Comparison of ENCODE assay signal across 17 cellular contexts in the genomic region with DNA sequence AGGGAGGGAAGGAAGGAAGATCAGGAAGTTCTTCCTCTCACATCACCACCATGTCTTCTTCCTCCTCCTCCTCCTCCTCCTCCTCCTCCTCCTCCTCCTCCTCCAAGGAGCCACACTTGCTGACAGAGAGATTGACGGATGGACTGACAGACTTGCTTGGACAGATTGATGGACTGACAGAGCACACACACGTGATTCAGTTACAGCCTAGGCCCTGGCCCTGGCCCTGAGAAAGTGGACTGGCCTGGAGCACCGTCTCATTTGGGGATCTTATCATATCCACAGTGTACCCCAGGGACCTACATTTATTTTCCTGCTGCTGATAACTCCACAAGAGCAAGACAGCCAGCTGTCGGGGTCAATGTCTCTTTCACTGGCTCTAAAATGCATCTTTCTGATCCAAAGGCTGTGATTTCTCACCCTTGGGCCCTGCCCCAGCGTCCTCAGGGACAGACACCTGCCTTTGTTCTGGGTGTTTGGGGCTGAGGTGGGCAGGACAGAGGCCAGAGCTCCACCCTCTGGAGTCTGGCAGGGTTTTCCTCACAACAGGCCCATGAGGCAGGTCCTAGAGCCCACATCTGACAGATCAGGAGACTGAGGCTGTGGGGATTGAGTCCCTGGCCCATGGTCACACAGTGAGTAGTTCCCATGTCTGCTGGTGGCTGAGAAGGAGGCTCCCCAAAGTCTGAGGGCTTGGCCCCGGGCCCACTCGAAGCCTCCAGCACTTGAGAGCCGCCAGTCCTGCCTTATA. TPM values are rescaled to one million over a fixed set of nuclear protein-coding genes. Genes with fewer than 3 reads are reported as not detected.
DNase-seq lines count a peak whose midpoint lies in the region; ATAC-seq, FAIRE-seq and TF ChIP-seq lines count a peak whose summit lies in the region.
"Had no signal": no experiment of that assay in that cellular context is flagged by ENCODE, and none has a peak within 500 bp of the region (broad histone marks: within the 10 kb centered on the region; RNA-seq: fewer than 3 reads in every experiment).

No MANE protein-coding gene starts in this region.

- peaks cover 7 to 10% of the 10 kb centered on the region in 2 donors for H3K36me3 Mint-ChIP-seq in CD14-positive monocyte
- H3K36me3 Mint-ChIP-seq: T-cell had no signal

- H3K4me1 Mint-ChIP-seq in CD14-positive monocyte = peaks cover 38% of the 10 kb centered on the region

- no peak for TF ChIP-seq POLR2A in esophagus squamous epithelium (IDR thresholded peaks at IDR 0.05)
- no peak for TF ChIP-seq POLR2A in ovary (IDR thresholded peaks at IDR 0.05)

- DNase-seq in CD14-positive monocyte (ENCODE audit: low spot score) = no peak
- DNase-seq in HTR-8/SVneo (ENCODE audit: insufficient read length, low spot score) = no peak
- DNase-seq in esophagus squamous epithelium (lab: John Stamatoyannopoulos, UW) = no peak
- DNase-seq in ovary = no peak
- no peak for DNase-seq in urothelium cell line (ENCODE audit: low spot score)
- no peak for DNase-seq in NCI-H2196 (lab: John Stamatoyannopoulos, UW; ENCODE audit: unreplicated experiment)
- DNase-seq in NCI-H526 (lab: John Stamatoyannopoulos, UW) = no peak
- DNase-seq: activated CD4-positive, alpha-beta T cell treated with anti-CD3 and anti-CD28 coated beads, Interleukin-2, amount 50 U/mL, for 4 hours; activated naive CD4-positive, alpha-beta T cell treated with anti-CD3 and anti-CD28 coated beads, Interleukin-2, amount 50 U/mL, for 16 hours; COR-L47; cortex of kidney; NCI-H1930; nucleus accumbens; T-cell had no signal

- H3K27me3 ChIP-seq in esophagus squamous epithelium = no peaks in the 10 kb centered on the region
- no peaks in the 10 kb centered on the region for H3K27me3 ChIP-seq in ovary

- no peak overlapping the region for H3K4me3 ChIP-seq in esophagus squamous epithelium
- no peak overlapping the region for H3K4me3 ChIP-seq in ovary

- TF ChIP-seq EP300 in ovary (IDR thresholded peaks at IDR 0.05) = no peak

- H3K9me3 ChIP-seq in esophagus squamous epithelium = no peaks in the 10 kb centered on the region
- H3K9me3 ChIP-seq in ovary = no peaks in the 10 kb centered on the region

- intact Hi-C loops in CD14-positive monocyte (cut with micrococcal nuclease) (loop anchor here (5.0 to 10.0 kb wide), 2 partner anchors 44 to 54 kb away; partner anchors contain the start of gene ATP2A3 (in 1 of the 2)), esophagus squamous epithelium (cut with DNase I) (no loop called here), ovary (cut with DNase I) (loop anchor here in 2 of 4 donors (10.0 kb wide), 2 partner anchors 54 to 86 kb away; no protein-coding TSS in a partner anchor)

- WGBS in esophagus squamous epithelium, 2 donors = 47 to 52% methylated on average over 4 of the region's 8 CpGs
- 69 to 73% (median 73%) methylated on average over 8 of the region's 8 CpGs for WGBS in ovary, 3 donors

- no peaks in the 10 kb centered on the region for H3K36me3 ChIP-seq in esophagus squamous epithelium
- no peaks in the 10 kb centered on the region for H3K36me3 ChIP-seq in ovary

- H3K4me1 ChIP-seq in esophagus squamous epithelium (peaks cover 13 to 68% (median 22%) of the 10 kb centered on the region in 3 donors), ovary (ENCODE audit: insufficient read depth) (peaks cover 12% of the 10 kb centered on the region)

- TF ChIP-seq CTCF in CD14-positive monocyte (IDR thresholded peaks at IDR 0.05) = no peak
- no peak for TF ChIP-seq CTCF in esophagus squamous epithelium (IDR thresholded peaks at IDR 0.05)
- no peak for TF ChIP-seq CTCF in ovary (IDR thresholded peaks at IDR 0.05)

- peaks cover 0 to 5% (median 3%) of the 10 kb centered on the region in 3 donors for H3K27me3 Mint-ChIP-seq in CD14-positive monocyte (ENCODE audit: low read depth in 3 of 3)
- H3K27me3 Mint-ChIP-seq: T-cell had no signal

- peak overlapping the region; percentile 49 to 85 (median 80) for H3K27ac ChIP-seq in esophagus squamous epithelium
- H3K27ac ChIP-seq in ovary = peak overlapping the region; percentile 14 to 57

- FAIRE-seq in HTR-8/SVneo (lab: Jason Lieb, UNC) = peak; percentile 74
- FAIRE-seq in urothelium cell line (lab: Jason Lieb, UNC) = no peak
- FAIRE-seq: H54 had no signal

- H3K9me3 Mint-ChIP-seq in CD14-positive monocyte = peaks cover 0 to 3% (median 0%) of the 10 kb centered on the region in 7 donors
- H3K9me3 Mint-ChIP-seq: T-cell had no signal

- peak overlapping the region in 4 of 7 donors; percentile 33 to 83 (median 76) for H3K27ac Mint-ChIP-seq in CD14-positive monocyte

- H3K4me3 Mint-ChIP-seq in CD14-positive monocyte = no peak overlapping the region
- H3K4me3 Mint-ChIP-seq: T-cell had no signal

- no peak for ATAC-seq in HG02642 (IDR thresholded peaks at IDR 0.05; ENCODE audit: poor library complexity, unreplicated experiment)
- ATAC-seq: T-cell had no signal

RNA-seq across cellular contexts. Expression of gene P2RX1, which starts 2.3 kb away (rescaled TPM):
- polyA plus RNA-seq in CD14-positive monocyte (10 to 100 TPM; 22.9 to 33.8 TPM), ovary (1 to 10 TPM; 3.2 to 4.6 TPM)
- total RNA-seq in esophagus squamous epithelium (10 to 100 TPM in 1 of 4 donors, 1 to 10 TPM in 3; 1.2 to 13.0 (median 2.1) TPM), ovary (1 to 10 TPM in 2 of 7 donors, under 1 TPM in 5; 0.24 to 3.0 (median 0.65) TPM)
- total RNA-seq: kidney epithelial cell had no signal

RNA-seq across cellular contexts. Expression of gene CAMKK1, which starts 25.7 kb away (rescaled TPM):
- polyA plus RNA-seq in CD14-positive monocyte (1 to 10 TPM in 1 of 2 donors, under 1 TPM in 1; 0.74 to 1.5 TPM), ovary (1 to 10 TPM; 2.8 to 4.6 TPM)
- total RNA-seq in esophagus squamous epithelium (1 to 10 TPM; 3.3 to 9.5 (median 3.8) TPM), ovary (10 to 100 TPM in 3 of 7 donors, 1 to 10 TPM in 4; 4.7 to 15.1 (median 9.8) TPM)

RNA-seq across cellular contexts. Expression of gene ATP2A3, which starts 45.7 kb away (rescaled TPM):
- polyA plus RNA-seq in CD14-positive monocyte (1 to 10 TPM; 6.9 to 9.5 TPM), ovary (1 to 10 TPM; 2.5 to 6.0 TPM)
- total RNA-seq in esophagus squamous epithelium (1 to 10 TPM; 2.7 to 9.9 (median 5.3) TPM), ovary (1 to 10 TPM; 1.6 to 9.9 (median 4.2) TPM)
